Comparison of ENCODE assay signal across 1 cellular context in genomic region chr6:105783333-105783945, GRCh38.
TF ChIP-seq lines count a peak whose summit lies in the region.

No MANE protein-coding gene starts in this region.

TF ChIP-seq in SK-N-SH treated with all-trans-retinoic acid at 6 μM for 48 hours, 23 proteins besides CTCF, POLR2A, EP300 and RAD21 (continued from another document):
- TF ChIP-seq PATZ1 (CRISPR knock-in tag; IDR thresholded peaks at IDR 0.05; ENCODE audit: borderline replicate concordance) (no peak), TSHZ2 (CRISPR knock-in tag; IDR thresholded peaks at IDR 0.05) (no peak), ISL1 (CRISPR knock-in tag; IDR thresholded peaks at IDR 0.05) (no peak), GLIS3 (CRISPR knock-in tag; IDR thresholded peaks at IDR 0.05) (no peak)
TF ChIP-seq in SK-N-SH treated with all-trans-retinoic acid at 6 μM for 48 hours: peak in this region for 0.
